In genomic region chr10:19628767-19629443, GRCh38 we compare ENCODE assay signal across 15 cellular contexts.
DNase-seq lines count a peak whose midpoint lies in the region; ATAC-seq and TF ChIP-seq lines count a peak whose summit lies in the region.
"Had no signal": no experiment of that assay in that cellular context is flagged by ENCODE, and none has a peak within 500 bp of the region (broad histone marks: within the 10 kb centered on the region; RNA-seq: fewer than 3 reads in every experiment).

No MANE protein-coding gene starts in this region.

- H3K36me3 ChIP-seq in right atrium auricular region: no peaks in the 10 kb centered on the region

- H3K27ac Mint-ChIP-seq in osteocyte (ENCODE audit: unreplicated experiment): peak overlapping the region; percentile 83
- H3K27ac Mint-ChIP-seq: naive B cell had no signal

- ATAC-seq in HG03457 (IDR thresholded peaks at IDR 0.05; ENCODE audit: unreplicated experiment) (no peak), HG03442 (IDR thresholded peaks at IDR 0.05; ENCODE audit: unreplicated experiment) (no peak)
- ATAC-seq: Panc1; stimulated activated naive CD8-positive, alpha-beta T cell treated with anti-CD3 and anti-CD28 coated beads, Interleukin-15, Interleukin-2, amounts not matched to agents 100 U/mL and 50 U/mL, for 24 hours had no signal

- no peaks in the 10 kb centered on the region for H3K27me3 ChIP-seq in right atrium auricular region

- H3K27me3 Mint-ChIP-seq in osteocyte (ENCODE audit: unreplicated experiment): no peaks in the 10 kb centered on the region
- H3K27me3 Mint-ChIP-seq: naive B cell had no signal

- TF ChIP-seq CTCF in AG10803 (conservative IDR thresholded peaks at IDR 0.05; ENCODE audit: low read length): no peak
- no peak for TF ChIP-seq CTCF in right atrium auricular region (IDR thresholded peaks at IDR 0.05)
- no peak for TF ChIP-seq CTCF in osteocyte (IDR thresholded peaks at IDR 0.05)

- peak overlapping the region; percentile 53 to 61 for H3K27ac ChIP-seq in right atrium auricular region
- H3K27ac ChIP-seq: KMS-11 had no signal

- peaks cover 21% of the 10 kb centered on the region for H3K4me1 Mint-ChIP-seq in osteocyte (ENCODE audit: unreplicated experiment)
- H3K4me1 Mint-ChIP-seq: naive B cell had no signal

- no peak overlapping the region for H3K4me3 Mint-ChIP-seq in osteocyte (ENCODE audit: unreplicated experiment)
- H3K4me3 Mint-ChIP-seq: naive B cell had no signal

- H3K9me3 ChIP-seq in right atrium auricular region: no peaks in the 10 kb centered on the region

- H3K4me1 ChIP-seq in right atrium auricular region: peaks cover 0 to 11% of the 10 kb centered on the region in 2 donors

- H3K36me3 Mint-ChIP-seq in osteocyte (ENCODE audit: unreplicated experiment): no peaks in the 10 kb centered on the region
- H3K36me3 Mint-ChIP-seq: naive B cell had no signal

- H3K9me3 Mint-ChIP-seq in osteocyte (ENCODE audit: unreplicated experiment): no peaks in the 10 kb centered on the region
- H3K9me3 Mint-ChIP-seq: naive B cell had no signal

- H3K4me3 ChIP-seq in AG10803 (ENCODE audit: low read length): no peak overlapping the region
- H3K4me3 ChIP-seq in right atrium auricular region: no peak overlapping the region

- DNase-seq in AG10803 (ENCODE audit: low read depth) (peak; percentile 7), astrocyte of the hippocampus (ENCODE audit: low read depth, low spot score) (peak; percentile 31), right atrium auricular region (ENCODE audit: low spot score) (no peak), osteocyte (ENCODE audit: extremely low spot score, unreplicated experiment) (no peak), cerebellar cortex (ENCODE audit: low spot score) (no peak)
- DNase-seq in activated T-cell treated with anti-CD3 and anti-CD28 coated beads, Interleukin-2, amount 50 U/mL, for 48 hours: no peak
- DNase-seq: activated T-cell treated with anti-CD3 and anti-CD28 coated beads for 4 hours; naive B cell; NCI-H1417 treated with DMSO at 0.1 percent for 48 hours; NCI-H510A; stimulated activated naive CD8-positive, alpha-beta T cell treated with anti-CD3 and anti-CD28 coated beads, Interleukin-15, Interleukin-2, amounts not matched to agents 100 U/mL and 50 U/mL, for 24 hours had no signal

Comparison
In these comparisons a context has a peak if more than half of its experiments do, and no peak if none do; other contexts are left out.
1. DNase-seq: peak in AG10803 (single experiment) and astrocyte of the hippocampus (single experiment); none in right atrium auricular region (single experiment), osteocyte (single experiment), cerebellar cortex (single experiment) and activated T-cell treated with anti-CD3 and anti-CD28 coated beads, Interleukin-2, amount 50 U/mL, for 48 hours (0 of 2).